20 cellular contexts compared by ENCODE assay signal in genomic region chr1:67635055-67635809, GRCh38. TPM values are rescaled to one million over a fixed set of nuclear protein-coding genes. Genes with fewer than 3 reads are reported as not detected.
DNase-seq lines count a peak whose midpoint lies in the region; ATAC-seq and TF ChIP-seq lines count a peak whose summit lies in the region.
"Had no signal": no experiment of that assay in that cellular context is flagged by ENCODE, and none has a peak within 500 bp of the region (broad histone marks: within the 10 kb centered on the region; RNA-seq: fewer than 3 reads in every experiment).

No MANE protein-coding gene starts in this region.

- H3K27ac ChIP-seq in esophagus muscularis mucosa (replicated peaks in 1 of 4) (no peak overlapping the region), aorta (ENCODE audit: low read depth in 1 of 2, low read length in 2 of 2) (no peak overlapping the region)
- H3K27ac ChIP-seq: 22Rv1, cardiac muscle cell had no signal

- H3K27ac Mint-ChIP-seq in stimulated activated naive B cell treated with anti-CD40 and anti-IgM and Interleukin-4, amounts not matched to agents 10 μg/mL and 1 μg/mL and 100 μg/mL, for 72 hours, result no peak overlapping the region
- H3K27ac Mint-ChIP-seq: activated naive CD8-positive, alpha-beta T cell treated with anti-CD3 and anti-CD28 coated beads, Interleukin-2, amount 10 ng/mL, durations not matched to agents 7 days and 5 days; activated T-cell treated with anti-CD3 and anti-CD28 coated beads, Interleukin-2, amount 50 U/mL, for 24 hours; CD8-positive, alpha-beta T cell had no signal

- intact Hi-C loops in esophagus muscularis mucosa (cut with DNase I), result no loop called here
- intact Hi-C loops in aorta (cut with DNase I), result no loop called here

- H3K4me3 Mint-ChIP-seq in stimulated activated naive B cell treated with anti-CD40 and anti-IgM and Interleukin-4, amounts not matched to agents 10 μg/mL and 1 μg/mL and 100 μg/mL, for 72 hours, result peak overlapping the region; percentile 2 to 57
- H3K4me3 Mint-ChIP-seq: activated naive CD8-positive, alpha-beta T cell treated with anti-CD3 and anti-CD28 coated beads, Interleukin-2, amount 10 ng/mL, durations not matched to agents 7 days and 5 days; activated T-cell treated with anti-CD3 and anti-CD28 coated beads, Interleukin-2, amount 50 U/mL, for 24 hours; CD8-positive, alpha-beta T cell had no signal

- H3K4me3 ChIP-seq in esophagus muscularis mucosa, result no peak overlapping the region
- H3K4me3 ChIP-seq in aorta (ENCODE audit: low read length in 2 of 2), result no peak overlapping the region
- H3K4me3 ChIP-seq: cardiac muscle cell, transverse colon had no signal

- H3K9me3 ChIP-seq in esophagus muscularis mucosa, result no peaks in the 10 kb centered on the region
- H3K9me3 ChIP-seq in aorta (ENCODE audit: control insufficient read depth, low read length), result no peaks in the 10 kb centered on the region
- H3K9me3 ChIP-seq: transverse colon had no signal

- H3K36me3 ChIP-seq in esophagus muscularis mucosa (no peaks in the 10 kb centered on the region), aorta (ENCODE audit: control insufficient read depth in 1 of 2, insufficient read depth in 2 of 2, low read length in 1 of 2) (no peaks in the 10 kb centered on the region)
- H3K36me3 ChIP-seq: cardiac muscle cell, transverse colon had no signal

- no peaks in the 10 kb centered on the region for H3K27me3 Mint-ChIP-seq in stimulated activated naive B cell treated with anti-CD40 and anti-IgM and Interleukin-4, amounts not matched to agents 10 μg/mL and 1 μg/mL and 100 μg/mL, for 72 hours

- H3K36me3 Mint-ChIP-seq in stimulated activated naive B cell treated with anti-CD40 and anti-IgM and Interleukin-4, amounts not matched to agents 10 μg/mL and 1 μg/mL and 100 μg/mL, for 72 hours, result no peaks in the 10 kb centered on the region
- H3K36me3 Mint-ChIP-seq: activated naive CD8-positive, alpha-beta T cell treated with anti-CD3 and anti-CD28 coated beads, Interleukin-2, amount 10 ng/mL, durations not matched to agents 7 days and 5 days; CD8-positive, alpha-beta T cell had no signal

- peaks cover 0 to under 1% (median under 1%) of the 10 kb centered on the region in 4 donors for H3K4me1 ChIP-seq in esophagus muscularis mucosa
- H3K4me1 ChIP-seq in aorta (ENCODE audit: control insufficient read depth in 1 of 2, insufficient read depth in 2 of 2, low read length in 2 of 2), result no peaks in the 10 kb centered on the region

- TF ChIP-seq EP300 in esophagus muscularis mucosa (IDR thresholded peaks at IDR 0.05), result no peak

- DNase-seq in SIG-M5 treated with dmso at 0.1 percent for 504 hours (lab: John Stamatoyannopoulos, UW; ENCODE audit: unreplicated experiment), result peak; percentile 2
- DNase-seq in SIG-M5 (lab: John Stamatoyannopoulos, UW), result no peak
- peak; percentile 59 for DNase-seq in OCI-M1 (lab: John Stamatoyannopoulos, UW)
- peak; percentile 39 for DNase-seq in esophagus muscularis mucosa (ENCODE audit: extremely low spot score)
- DNase-seq in stimulated activated naive B cell treated with anti-CD40 and anti-IgM and Interleukin-4, amounts not matched to agents 10 μg/mL and 1 μg/mL and 100 μg/mL, for 72 hours, result peak; percentile 3
- no peak for DNase-seq in glomerular visceral epithelial cell (ENCODE audit: extremely low spot score)
- no peak for DNase-seq in aorta
- DNase-seq: activated CD4-positive, alpha-beta T cell treated with anti-CD3 and anti-CD28 coated beads, Interleukin-2, amount 50 U/mL, for 1 hour; activated naive CD8-positive, alpha-beta T cell treated with anti-CD3 and anti-CD28 coated beads, Interleukin-2, amount 10 ng/mL, durations not matched to agents 7 days and 5 days; activated T-cell treated with anti-CD3 and anti-CD28 coated beads, Interleukin-2, amount 50 U/mL, for 24 hours; CD8-positive, alpha-beta T cell; glutamatergic neuron; occipital lobe; Right ventricle myocardium superior; stimulated activated CD4-positive, alpha-beta T cell treated with anti-CD3 and anti-CD28 coated beads, Interleukin-4, amount 100 ng/mL, for 4 hours; T-helper 9 cell; transverse colon had no signal

- H3K9me3 Mint-ChIP-seq in stimulated activated naive B cell treated with anti-CD40 and anti-IgM and Interleukin-4, amounts not matched to agents 10 μg/mL and 1 μg/mL and 100 μg/mL, for 72 hours, result no peaks in the 10 kb centered on the region
- H3K9me3 Mint-ChIP-seq: activated T-cell treated with anti-CD3 and anti-CD28 coated beads, Interleukin-2, amount 50 U/mL, for 24 hours; CD8-positive, alpha-beta T cell had no signal

- no peak for TF ChIP-seq POLR2A in esophagus muscularis mucosa (IDR thresholded peaks at IDR 0.05; ENCODE audit: low read depth)

- peak; percentile 76 to 81 for ATAC-seq in stimulated activated naive B cell treated with anti-CD40 and anti-IgM and Interleukin-4, amounts not matched to agents 10 μg/mL and 1 μg/mL and 100 μg/mL, for 72 hours (replicated peaks)
- ATAC-seq in GM18511 (IDR thresholded peaks at IDR 0.05; ENCODE audit: unreplicated experiment) (no peak), aorta (ENCODE audit: low FRiP score) (no peak)
- ATAC-seq: CD8-positive, alpha-beta T cell had no signal

- no peak for TF ChIP-seq CTCF in esophagus muscularis mucosa (IDR thresholded peaks at IDR 0.05)

- 79% methylated on average over 14 of the region's 14 CpGs for WGBS in esophagus muscularis mucosa
- 91 to 96% methylated on average over 14 of the region's 14 CpGs for WGBS in aorta, 2 donors

- H3K4me1 Mint-ChIP-seq in stimulated activated naive B cell treated with anti-CD40 and anti-IgM and Interleukin-4, amounts not matched to agents 10 μg/mL and 1 μg/mL and 100 μg/mL, for 72 hours, result peaks cover 14 to 27% of the 10 kb centered on the region in 2 donors

- no peaks in the 10 kb centered on the region for H3K27me3 ChIP-seq in esophagus muscularis mucosa
- H3K27me3 ChIP-seq in aorta (ENCODE audit: control insufficient read depth in 1 of 2, insufficient read depth in 2 of 2, low read length in 1 of 2), result no peaks in the 10 kb centered on the region
- H3K27me3 ChIP-seq: cardiac muscle cell, transverse colon had no signal

RNA-seq across cellular contexts. Expression of gene GADD45A, which starts 49.8 kb away (rescaled TPM):
- total RNA-seq in esophagus muscularis mucosa, result 10 to 100 TPM; 51.1 to 80.8 (median 66.5) TPM
- 100 to 1,000 TPM in 1 of 2 donors, 10 to 100 TPM in 1; 49.7 to 158 TPM for total RNA-seq in aorta
- polyA plus RNA-seq in aorta, result 100 to 1,000 TPM; 154 to 186 TPM

Comparison
In these comparisons a context has a peak if more than half of its experiments do, and no peak if none do; other contexts are left out.
1. DNase-seq: peak in SIG-M5 treated with dmso at 0.1 percent for 504 hours (single experiment), OCI-M1 (single experiment), esophagus muscularis mucosa (single experiment) and stimulated activated naive B cell treated with anti-CD40 and anti-IgM and Interleukin-4, amounts not matched to agents 10 μg/mL and 1 μg/mL and 100 μg/mL, for 72 hours (single experiment); none in SIG-M5 (single experiment), glomerular visceral epithelial cell (single experiment) and aorta (0 of 2).
2. ATAC-seq: peak in stimulated activated naive B cell treated with anti-CD40 and anti-IgM and Interleukin-4, amounts not matched to agents 10 μg/mL and 1 μg/mL and 100 μg/mL, for 72 hours (2 of 2); none in GM18511 (single experiment) and aorta (single experiment).